Comparison of ENCODE assay signal across 8 cellular contexts in the genomic region with DNA sequence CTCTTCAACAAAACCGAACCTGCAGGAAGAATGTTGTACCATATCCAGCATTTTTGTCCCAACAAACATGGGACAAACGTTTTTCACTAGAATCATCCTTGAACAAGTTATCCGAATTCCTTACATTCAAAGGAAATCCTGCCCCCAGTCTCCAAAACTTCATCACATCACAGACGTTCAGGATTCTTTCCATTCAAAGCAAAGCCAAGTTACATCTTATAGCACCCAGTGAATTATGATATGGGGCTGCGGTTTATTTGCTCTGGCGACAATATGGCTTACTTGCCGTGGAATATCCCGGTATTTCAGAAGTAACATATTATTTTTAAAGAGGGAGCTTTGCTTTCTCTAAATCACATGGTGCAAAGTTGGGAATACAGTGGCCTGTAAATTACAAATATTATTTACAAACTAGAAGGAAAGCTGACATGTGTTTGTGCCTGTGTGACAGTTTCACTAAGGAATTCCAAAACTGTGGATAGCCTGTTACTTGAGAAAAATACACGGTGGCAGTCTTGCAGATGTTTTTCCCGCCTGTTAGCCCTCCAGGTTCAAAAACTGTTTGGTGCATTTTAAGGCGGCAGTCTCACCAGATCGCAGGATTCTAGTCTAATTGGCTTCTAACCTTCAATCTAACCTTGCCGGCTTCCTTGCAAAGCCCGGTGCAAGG. TPM values are rescaled to one million over a fixed set of nuclear protein-coding genes. Genes with fewer than 3 reads are reported as not detected.
A peak's percentile ranks its signal among the peaks of the same experiment; 100 is the strongest.
DNase-seq lines count a peak whose midpoint lies in the region; ATAC-seq, FAIRE-seq and TF ChIP-seq lines count a peak whose summit lies in the region.

No MANE protein-coding gene starts in this region.

- peaks cover 6% of the 10 kb centered on the region for H3K79me1 ChIP-seq in mesenchymal stem cell (replicated peaks; ENCODE audit: low read length, poor library complexity, severe bottlenecking)

- no peak overlapping the region for H2BK12ac ChIP-seq in mesenchymal stem cell (ENCODE audit: low read length in 2 of 2)

- H3K9me1 ChIP-seq in K562 (ENCODE audit: control insufficient read depth, insufficient read depth, low read length) = no peaks in the 10 kb centered on the region

- H2BK5ac ChIP-seq in mesenchymal stem cell (ENCODE audit: low read depth, low read length, poor library complexity, severe bottlenecking) = peak overlapping the region; percentile 63

- H3K79me2 ChIP-seq in K562 (ENCODE audit: control insufficient read depth, insufficient read depth, low read length) = peaks cover 98% of the 10 kb centered on the region

- in situ Hi-C loops in K562 (cut with MboI) = no loop called here

- peak overlapping the region; percentile 90 for H4K8ac ChIP-seq in mesenchymal stem cell (ENCODE audit: low read length)

- intact Hi-C loops in heart left ventricle (cut with DNase I) = loop anchor here in 9 of 10 donors (2.0 to 10.0 kb wide), 14 partner anchors 31 to 177 kb away; no protein-coding TSS in a partner anchor
- intact Hi-C loops in Right ventricle myocardium inferior (cut with DNase I) = loop anchor here (2.0 to 5.0 kb wide), 4 partner anchors 31 to 177 kb away; no protein-coding TSS in a partner anchor
- intact Hi-C loops in K562 (cut with micrococcal nuclease) = loop anchor here (1.0 to 2.0 kb wide), 2 partner anchors 24 to 85 kb away; no protein-coding TSS in a partner anchor
- intact Hi-C loops in uterus (cut with DNase I; ENCODE audit: low total_unique reads) = loop anchor here (10.0 kb wide), 1 partner anchor 63 kb away; no protein-coding TSS in a partner anchor

- TF ChIP-seq EP300 in K562 (IDR thresholded peaks at IDR 0.05; ENCODE audit: low read length) = no peak

- H3K4me1 ChIP-seq in heart left ventricle (peaks cover 11 to 64% (median 42%) of the 10 kb centered on the region in 12 donors), K562 (replicated peaks in 1 of 2; ENCODE audit: control insufficient read depth in 2 of 2, insufficient read depth in 2 of 2, low read length in 2 of 2) (peaks cover 8 to 25% of the 10 kb centered on the region in 2 experiments; a peak in 4 of 5 replicates), mesenchymal stem cell (ENCODE audit: control insufficient read depth, insufficient read depth, low read depth, low read length) (peaks cover 6% of the 10 kb centered on the region), uterus (no peaks in the 10 kb centered on the region)

- DNase-seq in heart left ventricle (no peak), Right ventricle myocardium inferior (ENCODE audit: missing footprints) (no peak), K562 (ENCODE audit: extremely low read depth in 1 of 4, low spot score in 3 of 4) (no peak), mesenchymal stem cell (no peak), uterus (no peak), GM19240 (ENCODE audit: insufficient read length, low spot score) (no peak), SW 1271 (lab: John Stamatoyannopoulos, UW) (no peak)

- no peak for FAIRE-seq in K562 (lab: Jason Lieb, UNC)

- peak overlapping the region; percentile 92 to 100 (median 99) for H3K27ac ChIP-seq in heart left ventricle
- H3K27ac ChIP-seq in K562 (ENCODE audit: extremely low read depth, low read depth, low read length) = peak overlapping the region; percentile 96
- H3K27ac ChIP-seq in mesenchymal stem cell (ENCODE audit: low read length, poor library complexity, severe bottlenecking) = peak overlapping the region; percentile 96
- peak overlapping the region; percentile 98 to 99 for H3K27ac ChIP-seq in uterus

- TF ChIP-seq POLR2A in heart left ventricle (IDR thresholded peaks at IDR 0.05) (no peak), K562 (conservative IDR thresholded peaks at IDR 0.05) (no peak), uterus (IDR thresholded peaks at IDR 0.05) (no peak)

- H3K27me3 ChIP-seq in heart left ventricle (no peaks in the 10 kb centered on the region), K562 (ENCODE audit: control insufficient read depth in 2 of 2, insufficient read depth in 2 of 2, low read length in 2 of 2) (no peaks in the 10 kb centered on the region), mesenchymal stem cell (ENCODE audit: control insufficient read depth in 1 of 2, insufficient read depth in 1 of 2, low read length in 2 of 2) (no peaks in the 10 kb centered on the region), uterus (no peaks in the 10 kb centered on the region)

- TSS peak; percentile 89 for BruUV-seq in K562 (replicated peaks; lab: Mats Ljungman, UMichigan)

- H3K18ac ChIP-seq in mesenchymal stem cell (ENCODE audit: low read depth in 1 of 2, low read length in 2 of 2) = peak overlapping the region; percentile 86 to 99

- H4K91ac ChIP-seq in mesenchymal stem cell (ENCODE audit: low read length) = peak overlapping the region; percentile 57

- no peak overlapping the region for H3K23ac ChIP-seq in mesenchymal stem cell (ENCODE audit: low read length in 2 of 2)

- TF ChIP-seq RAD21 in K562 (CRISPR knock-in tag; conservative IDR thresholded peaks at IDR 0.05 in 1 of 2, IDR thresholded peaks at IDR 0.05 in 1 of 2) = no peak

- H4K20me1 ChIP-seq in K562 (replicated peaks; ENCODE audit: control insufficient read depth, insufficient read depth, low read length) = no peaks in the 10 kb centered on the region

- TF ChIP-seq CTCF in heart left ventricle (IDR thresholded peaks at IDR 0.05) = no peak
- no peak for TF ChIP-seq CTCF in K562 (IDR thresholded peaks at IDR 0.05 in 2 of 3, conservative IDR thresholded peaks at IDR 0.05 in 1 of 3; ENCODE audit: insufficient read depth in 2 of 3, low read depth in 1 of 3, low read length in 3 of 3)
- no peak for TF ChIP-seq CTCF in uterus (IDR thresholded peaks at IDR 0.05)

- POLR2A ChIA-PET in K562 (lab: Yijun Ruan, JAX) = interaction anchor here (0.8 to 4.9 kb wide), 10 partner anchors 9 to 131 kb away, joined by 3 to 35 read pairs (median 4); no protein-coding TSS in a partner anchor

- H2AFZ ChIP-seq in K562 (ENCODE audit: low read depth, low read length) = peak overlapping the region; percentile 77
- no peak overlapping the region for H2AFZ ChIP-seq in mesenchymal stem cell (ENCODE audit: low read depth, low read length)

- peak overlapping the region; percentile 66 to 93 (median 84) for H3K4me3 ChIP-seq in heart left ventricle
- peak overlapping the region; percentile 75 for H3K4me3 ChIP-seq in K562
- H3K4me3 ChIP-seq in mesenchymal stem cell (ENCODE audit: insufficient read depth in 1 of 2, low read depth in 1 of 2, low read length in 2 of 2) = peak overlapping the region; percentile 78 to 90
- peak overlapping the region; percentile 58 to 84 for H3K4me3 ChIP-seq in uterus

- H3K9ac ChIP-seq in K562 (ENCODE audit: insufficient read depth in 1 of 2, low read depth in 2 of 2, low read length in 2 of 2) = peak overlapping the region; percentile 91 to 94
- H3K9ac ChIP-seq in mesenchymal stem cell (ENCODE audit: low read length) = peak overlapping the region; percentile 97

- H3K4me2 ChIP-seq in K562 (ENCODE audit: insufficient read depth, low read length) (peak overlapping the region; percentile 82), mesenchymal stem cell (ENCODE audit: low read length, poor library complexity, severe bottlenecking) (peak overlapping the region; percentile 91)

- H3K36me3 ChIP-seq in heart left ventricle (no peaks in the 10 kb centered on the region), K562 (ENCODE audit: control insufficient read depth, insufficient read depth, low read length) (peaks cover 16% of the 10 kb centered on the region; the same call in 2 of the 3 replicates), mesenchymal stem cell (ENCODE audit: control insufficient read depth in 1 of 2, insufficient read depth in 2 of 2, low read depth in 1 of 2, low read length in 2 of 2) (no peaks in the 10 kb centered on the region), uterus (no peaks in the 10 kb centered on the region)

- no peak overlapping the region for H3K14ac ChIP-seq in mesenchymal stem cell (ENCODE audit: low read length in 2 of 2)

- H3K4ac ChIP-seq in mesenchymal stem cell (ENCODE audit: low read depth in 1 of 2, low read length in 2 of 2) = peak overlapping the region; percentile 94 to 98

- no peak for ATAC-seq in heart left ventricle
- ATAC-seq in Right ventricle myocardium inferior = no peak
- ATAC-seq in K562 = no peak
- ATAC-seq in GM21723 (IDR thresholded peaks at IDR 0.05; ENCODE audit: unreplicated experiment) = no peak

- H2BK120ac ChIP-seq in mesenchymal stem cell (ENCODE audit: low read depth, low read length) = peak overlapping the region; percentile 83

- CTCF ChIA-PET in K562 (lab: Yijun Ruan, JAX; ENCODE audit: low intra/inter-chr PET ratio) = no interaction called here

- no peak overlapping the region for H2BK15ac ChIP-seq in mesenchymal stem cell (ENCODE audit: low read depth, poor library complexity, severe bottlenecking)

- 11 to 15% (median 13%) methylated on average over 14 of the region's 14 CpGs for WGBS in heart left ventricle, 4 donors
- WGBS in K562 (ENCODE audit: insufficient coverage, low coverage, missing lambda C conversion rate) = 1% methylated on average over 14 of the region's 14 CpGs
- WGBS in mesenchymal stem cell = 17% methylated on average over 10 of the region's 14 CpGs

- H3K9me3 ChIP-seq in heart left ventricle = no peaks in the 10 kb centered on the region
- H3K9me3 ChIP-seq in K562 (replicated peaks; ENCODE audit: control insufficient read depth, insufficient read depth, low read depth, low read length) = no peaks in the 10 kb centered on the region; the same call in 1 of the 2 replicates
- no peaks in the 10 kb centered on the region for H3K9me3 ChIP-seq in mesenchymal stem cell (ENCODE audit: control insufficient read depth, low read length)
- H3K9me3 ChIP-seq in uterus = no peaks in the 10 kb centered on the region

- H2AK5ac ChIP-seq in mesenchymal stem cell (ENCODE audit: low read length, severe bottlenecking) = peak overlapping the region; percentile 35

RNA-seq across cellular contexts. Expression of a gene that starts 0.8 kb away (rescaled TPM):
- 100 to 1,000 TPM; 156 to 416 (median 193) TPM for total RNA-seq in heart left ventricle
- polyA plus RNA-seq in heart left ventricle = 10 to 100 TPM; 46.8 to 64.7 TPM
- total RNA-seq in Right ventricle myocardium inferior = 180 TPM
- total RNA-seq in K562 (2011; cell fraction: chromatin; rRNA removed; ENCODE audit: low replicate concordance) = 337 and 524 TPM in 2 replicates
- total RNA-seq in K562 (2011; cell fraction: nucleolus; rRNA removed) = 154 and 188 TPM in 2 replicates
- total RNA-seq in K562 (2011; cell fraction: nucleoplasm; rRNA removed) = 277 and 417 TPM in 2 replicates
- total RNA-seq in K562 (2014; rRNA removed) = 240 and 243 TPM in 2 replicates
- 220 and 241 TPM in 2 replicates for total RNA-seq in K562 (2014; rRNA removed; fragmentation: Illumina TruSeq; extraction: Trizol)
- 220 and 243 TPM in 2 replicates for total RNA-seq in K562 (2015; rRNA removed; fragmentation: Illumina TruSeq; extraction: Trizol)
- 217 and 231 TPM in 2 replicates for total RNA-seq in K562 (2021)
- 116 and 133 TPM in 2 replicates for polyA plus RNA-seq in K562 (2011; rRNA removed)
- polyA plus RNA-seq in K562 (2011; cell fraction: cytosol; rRNA removed) = 101 and 150 TPM in 2 replicates
- 108 and 135 TPM in 2 replicates for polyA plus RNA-seq in K562 (2011; cell fraction: nucleus; rRNA removed)
- 74.4 and 91.9 TPM in 2 replicates for polyA plus RNA-seq in K562 (2012)
- 202 and 221 TPM in 2 replicates for polyA plus RNA-seq in K562 (2014; fragmentation: Illumina TruSeq; extraction: Trizol)
- polyA plus RNA-seq in K562 (2014; fragmentation: Nextera tagmentation; extraction: Ambion mirVana) = 10 to 100 TPM; 70.3 to 87.3 TPM
- polyA plus RNA-seq in K562 (2014; rRNA removed) = 104 and 107 TPM in 2 replicates
- polyA minus RNA-seq in K562 (2011; rRNA and poly(A)+ RNA removed) = 431 and 448 TPM in 2 replicates
- 216 and 268 TPM in 2 replicates for polyA minus RNA-seq in K562 (2011; cell fraction: cytosol; rRNA and poly(A)+ RNA removed)
- polyA minus RNA-seq in K562 (2011; cell fraction: nucleus; rRNA and poly(A)+ RNA removed) = 326 and 485 TPM in 2 replicates
- 85.7 TPM for polyA plus RNA-seq in mesenchymal stem cell (2013, experiment 1 of 2)
- 85.2 TPM for polyA plus RNA-seq in mesenchymal stem cell (2013, experiment 2 of 2)
- 100 to 1,000 TPM; 219 to 470 (median 243) TPM for total RNA-seq in uterus
